ENCODE assay signal across 1 cellular context in the genomic region with DNA sequence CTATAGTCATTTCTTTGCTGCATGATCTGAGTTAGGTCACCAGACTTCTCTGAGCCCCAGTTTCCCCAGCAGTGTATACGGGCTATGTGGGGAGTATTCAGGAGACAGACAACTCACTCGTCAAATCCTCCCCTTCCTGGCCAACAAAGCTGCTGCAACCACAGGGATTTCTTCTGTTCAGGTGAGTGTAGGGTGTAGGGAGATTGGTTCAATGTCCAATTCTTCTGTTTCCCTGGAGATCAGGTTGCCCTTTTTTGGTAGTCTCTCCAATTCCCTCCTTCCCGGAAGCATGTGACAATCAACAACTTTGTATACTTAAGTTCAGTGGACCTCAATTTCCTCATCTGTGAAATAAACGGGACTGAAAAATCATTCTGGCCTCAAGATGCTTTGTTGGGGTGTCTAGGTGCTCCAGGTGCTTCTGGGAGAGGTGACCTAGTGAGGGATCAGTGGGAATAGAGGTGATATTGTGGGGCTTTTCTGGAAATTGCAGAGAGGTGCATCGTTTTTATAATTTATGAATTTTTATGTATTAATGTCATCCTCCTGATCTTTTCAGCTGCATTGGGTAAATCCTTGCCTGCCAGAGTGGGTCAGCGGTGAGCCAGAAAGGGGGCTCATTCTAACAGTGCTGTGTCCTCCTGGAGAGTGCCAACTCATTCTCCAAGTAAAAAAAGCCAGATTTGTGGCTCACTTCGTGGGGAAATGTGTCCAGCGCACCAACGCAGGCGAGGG.
A peak's percentile ranks its signal among the peaks of the same experiment; 100 is the strongest.
TF ChIP-seq lines count a peak whose summit lies in the region.

No MANE protein-coding gene starts in this region.

TF ChIP-seq in HepG2, 621 proteins besides CTCF, POLR2A, EP300 and RAD21 (continued from another document and continues in another):
- no peak; the same call in 1 of the 2 replicates for TF ChIP-seq ZC3H13 (CRISPR knock-in tag; IDR thresholded peaks at IDR 0.05)
- no peak for TF ChIP-seq ZNF367 (CRISPR knock-in tag; IDR thresholded peaks at IDR 0.05; ENCODE audit: borderline replicate concordance)
- no peak for TF ChIP-seq GPN1 (CRISPR knock-in tag; IDR thresholded peaks at IDR 0.05; ENCODE audit: borderline replicate concordance)
- TF ChIP-seq, protein P1, sequence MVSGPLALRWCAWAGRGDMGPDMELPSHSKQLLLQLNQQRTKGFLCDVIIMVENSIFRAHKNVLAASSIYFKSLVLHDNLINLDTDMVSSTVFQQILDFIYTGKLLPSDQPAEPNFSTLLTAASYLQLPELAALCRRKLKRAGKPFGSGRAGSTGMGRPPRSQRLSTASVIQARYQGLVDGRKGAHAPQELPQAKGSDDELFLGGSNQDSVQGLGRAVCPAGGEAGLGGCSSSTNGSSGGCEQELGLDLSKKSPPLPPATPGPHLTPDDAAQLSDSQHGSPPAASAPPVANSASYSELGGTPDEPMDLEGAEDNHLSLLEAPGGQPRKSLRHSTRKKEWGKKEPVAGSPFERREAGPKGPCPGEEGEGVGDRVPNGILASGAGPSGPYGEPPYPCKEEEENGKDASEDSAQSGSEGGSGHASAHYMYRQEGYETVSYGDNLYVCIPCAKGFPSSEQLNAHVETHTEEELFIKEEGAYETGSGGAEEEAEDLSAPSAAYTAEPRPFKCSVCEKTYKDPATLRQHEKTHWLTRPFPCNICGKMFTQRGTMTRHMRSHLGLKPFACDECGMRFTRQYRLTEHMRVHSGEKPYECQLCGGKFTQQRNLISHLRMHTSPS (CRISPR knock-in tag; IDR thresholded peaks at IDR 0.05; ENCODE audit: low read depth) = no peak
- peak; percentile 44 for TF ChIP-seq SMAD3 (CRISPR knock-in tag; IDR thresholded peaks at IDR 0.05)
- TF ChIP-seq STAT5B (CRISPR knock-in tag; IDR thresholded peaks at IDR 0.05) = no peak
- peak; percentile 75; the same call in 1 of the 2 replicates for TF ChIP-seq HMG20A (CRISPR knock-in tag; IDR thresholded peaks at IDR 0.05; ENCODE audit: borderline replicate concordance)
- TF ChIP-seq U2AF2 (IDR thresholded peaks at IDR 0.05; ENCODE audit: low read depth, low read length) = no peak
- TF ChIP-seq, protein P2, sequence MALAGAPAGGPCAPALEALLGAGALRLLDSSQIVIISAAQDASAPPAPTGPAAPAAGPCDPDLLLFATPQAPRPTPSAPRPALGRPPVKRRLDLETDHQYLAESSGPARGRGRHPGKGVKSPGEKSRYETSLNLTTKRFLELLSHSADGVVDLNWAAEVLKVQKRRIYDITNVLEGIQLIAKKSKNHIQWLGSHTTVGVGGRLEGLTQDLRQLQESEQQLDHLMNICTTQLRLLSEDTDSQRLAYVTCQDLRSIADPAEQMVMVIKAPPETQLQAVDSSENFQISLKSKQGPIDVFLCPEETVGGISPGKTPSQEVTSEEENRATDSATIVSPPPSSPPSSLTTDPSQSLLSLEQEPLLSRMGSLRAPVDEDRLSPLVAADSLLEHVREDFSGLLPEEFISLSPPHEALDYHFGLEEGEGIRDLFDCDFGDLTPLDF (CRISPR knock-in tag; IDR thresholded peaks at IDR 0.05) = no peak
- no peak for TF ChIP-seq AGO1 (IDR thresholded peaks at IDR 0.05; ENCODE audit: low read depth, low read length, poor library complexity, severe bottlenecking)
- no peak for TF ChIP-seq MTF2 (CRISPR knock-in tag; IDR thresholded peaks at IDR 0.05; ENCODE audit: borderline replicate concordance)
- TF ChIP-seq FOSL2 (CRISPR knock-in tag; IDR thresholded peaks at IDR 0.05) = peak; percentile 39; the same call in 1 of the 2 replicates
- no peak for TF ChIP-seq HOXA9 (CRISPR knock-in tag; IDR thresholded peaks at IDR 0.05; ENCODE audit: borderline replicate concordance)
- TF ChIP-seq NR1H2 (CRISPR knock-in tag; IDR thresholded peaks at IDR 0.05; ENCODE audit: borderline replicate concordance, low read depth) = no peak
- TF ChIP-seq, protein P3, sequence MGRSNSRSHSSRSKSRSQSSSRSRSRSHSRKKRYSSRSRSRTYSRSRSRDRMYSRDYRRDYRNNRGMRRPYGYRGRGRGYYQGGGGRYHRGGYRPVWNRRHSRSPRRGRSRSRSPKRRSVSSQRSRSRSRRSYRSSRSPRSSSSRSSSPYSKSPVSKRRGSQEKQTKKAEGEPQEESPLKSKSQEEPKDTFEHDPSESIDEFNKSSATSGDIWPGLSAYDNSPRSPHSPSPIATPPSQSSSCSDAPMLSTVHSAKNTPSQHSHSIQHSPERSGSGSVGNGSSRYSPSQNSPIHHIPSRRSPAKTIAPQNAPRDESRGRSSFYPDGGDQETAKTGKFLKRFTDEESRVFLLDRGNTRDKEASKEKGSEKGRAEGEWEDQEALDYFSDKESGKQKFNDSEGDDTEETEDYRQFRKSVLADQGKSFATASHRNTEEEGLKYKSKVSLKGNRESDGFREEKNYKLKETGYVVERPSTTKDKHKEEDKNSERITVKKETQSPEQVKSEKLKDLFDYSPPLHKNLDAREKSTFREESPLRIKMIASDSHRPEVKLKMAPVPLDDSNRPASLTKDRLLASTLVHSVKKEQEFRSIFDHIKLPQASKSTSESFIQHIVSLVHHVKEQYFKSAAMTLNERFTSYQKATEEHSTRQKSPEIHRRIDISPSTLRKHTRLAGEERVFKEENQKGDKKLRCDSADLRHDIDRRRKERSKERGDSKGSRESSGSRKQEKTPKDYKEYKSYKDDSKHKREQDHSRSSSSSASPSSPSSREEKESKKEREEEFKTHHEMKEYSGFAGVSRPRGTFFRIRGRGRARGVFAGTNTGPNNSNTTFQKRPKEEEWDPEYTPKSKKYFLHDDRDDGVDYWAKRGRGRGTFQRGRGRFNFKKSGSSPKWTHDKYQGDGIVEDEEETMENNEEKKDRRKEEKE (IDR thresholded peaks at IDR 0.05) = no peak
- 0 out of 2 replicates have a peak, but pooled peaks have one; percentile 22 for TF ChIP-seq NFE2 (CRISPR knock-in tag; IDR thresholded peaks at IDR 0.05)
- no peak; the same call in 1 of the 2 replicates for TF ChIP-seq ZNF510 (CRISPR knock-in tag; IDR thresholded peaks at IDR 0.05; ENCODE audit: low read depth)
- no peak for TF ChIP-seq ZBTB38 (CRISPR knock-in tag; IDR thresholded peaks at IDR 0.05)
- TF ChIP-seq ZNF331 (CRISPR knock-in tag; IDR thresholded peaks at IDR 0.05) = peak; percentile 68; the same call in 1 of the 2 replicates
- TF ChIP-seq, protein P4, sequence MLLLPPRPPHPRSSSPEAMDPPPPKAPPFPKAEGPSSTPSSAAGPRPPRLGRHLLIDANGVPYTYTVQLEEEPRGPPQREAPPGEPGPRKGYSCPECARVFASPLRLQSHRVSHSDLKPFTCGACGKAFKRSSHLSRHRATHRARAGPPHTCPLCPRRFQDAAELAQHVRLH (CRISPR knock-in tag; IDR thresholded peaks at IDR 0.05; ENCODE audit: borderline replicate concordance, low read depth) = peak; percentile 5; the same call in 1 of the 2 replicates
- TF ChIP-seq, protein P5, sequence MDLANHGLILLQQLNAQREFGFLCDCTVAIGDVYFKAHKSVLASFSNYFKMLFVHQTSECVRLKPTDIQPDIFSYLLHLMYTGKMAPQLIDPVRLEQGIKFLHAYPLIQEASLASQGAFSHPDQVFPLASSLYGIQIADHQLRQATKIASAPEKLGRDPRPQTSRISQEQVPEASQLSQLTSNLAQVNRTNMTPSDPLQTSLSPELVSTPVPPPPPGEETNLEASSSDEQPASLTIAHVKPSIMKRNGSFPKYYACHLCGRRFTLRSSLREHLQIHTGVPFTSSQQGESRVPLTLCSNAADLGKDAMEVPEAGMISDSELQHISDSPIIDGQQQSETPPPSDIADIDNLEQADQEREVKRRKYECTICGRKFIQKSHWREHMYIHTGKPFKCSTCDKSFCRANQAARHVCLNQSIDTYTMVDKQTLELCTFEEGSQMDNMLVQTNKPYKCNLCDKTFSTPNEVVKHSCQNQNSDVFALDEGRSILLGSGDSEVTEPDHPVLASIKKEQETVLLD (CRISPR knock-in tag; IDR thresholded peaks at IDR 0.05; ENCODE audit: low read depth) = no peak
- TF ChIP-seq, protein P6, sequence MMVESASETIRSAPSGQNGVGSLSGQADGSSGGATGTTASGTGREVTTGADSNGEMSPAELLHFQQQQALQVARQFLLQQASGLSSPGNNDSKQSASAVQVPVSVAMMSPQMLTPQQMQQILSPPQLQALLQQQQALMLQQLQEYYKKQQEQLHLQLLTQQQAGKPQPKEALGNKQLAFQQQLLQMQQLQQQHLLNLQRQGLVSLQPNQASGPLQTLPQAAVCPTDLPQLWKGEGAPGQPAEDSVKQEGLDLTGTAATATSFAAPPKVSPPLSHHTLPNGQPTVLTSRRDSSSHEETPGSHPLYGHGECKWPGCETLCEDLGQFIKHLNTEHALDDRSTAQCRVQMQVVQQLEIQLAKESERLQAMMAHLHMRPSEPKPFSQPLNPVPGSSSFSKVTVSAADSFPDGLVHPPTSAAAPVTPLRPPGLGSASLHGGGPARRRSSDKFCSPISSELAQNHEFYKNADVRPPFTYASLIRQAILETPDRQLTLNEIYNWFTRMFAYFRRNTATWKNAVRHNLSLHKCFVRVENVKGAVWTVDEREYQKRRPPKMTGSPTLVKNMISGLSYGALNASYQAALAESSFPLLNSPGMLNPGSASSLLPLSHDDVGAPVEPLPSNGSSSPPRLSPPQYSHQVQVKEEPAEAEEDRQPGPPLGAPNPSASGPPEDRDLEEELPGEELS (CRISPR knock-in tag; IDR thresholded peaks at IDR 0.05) = peak; percentile 74
- TF ChIP-seq, protein P7, sequence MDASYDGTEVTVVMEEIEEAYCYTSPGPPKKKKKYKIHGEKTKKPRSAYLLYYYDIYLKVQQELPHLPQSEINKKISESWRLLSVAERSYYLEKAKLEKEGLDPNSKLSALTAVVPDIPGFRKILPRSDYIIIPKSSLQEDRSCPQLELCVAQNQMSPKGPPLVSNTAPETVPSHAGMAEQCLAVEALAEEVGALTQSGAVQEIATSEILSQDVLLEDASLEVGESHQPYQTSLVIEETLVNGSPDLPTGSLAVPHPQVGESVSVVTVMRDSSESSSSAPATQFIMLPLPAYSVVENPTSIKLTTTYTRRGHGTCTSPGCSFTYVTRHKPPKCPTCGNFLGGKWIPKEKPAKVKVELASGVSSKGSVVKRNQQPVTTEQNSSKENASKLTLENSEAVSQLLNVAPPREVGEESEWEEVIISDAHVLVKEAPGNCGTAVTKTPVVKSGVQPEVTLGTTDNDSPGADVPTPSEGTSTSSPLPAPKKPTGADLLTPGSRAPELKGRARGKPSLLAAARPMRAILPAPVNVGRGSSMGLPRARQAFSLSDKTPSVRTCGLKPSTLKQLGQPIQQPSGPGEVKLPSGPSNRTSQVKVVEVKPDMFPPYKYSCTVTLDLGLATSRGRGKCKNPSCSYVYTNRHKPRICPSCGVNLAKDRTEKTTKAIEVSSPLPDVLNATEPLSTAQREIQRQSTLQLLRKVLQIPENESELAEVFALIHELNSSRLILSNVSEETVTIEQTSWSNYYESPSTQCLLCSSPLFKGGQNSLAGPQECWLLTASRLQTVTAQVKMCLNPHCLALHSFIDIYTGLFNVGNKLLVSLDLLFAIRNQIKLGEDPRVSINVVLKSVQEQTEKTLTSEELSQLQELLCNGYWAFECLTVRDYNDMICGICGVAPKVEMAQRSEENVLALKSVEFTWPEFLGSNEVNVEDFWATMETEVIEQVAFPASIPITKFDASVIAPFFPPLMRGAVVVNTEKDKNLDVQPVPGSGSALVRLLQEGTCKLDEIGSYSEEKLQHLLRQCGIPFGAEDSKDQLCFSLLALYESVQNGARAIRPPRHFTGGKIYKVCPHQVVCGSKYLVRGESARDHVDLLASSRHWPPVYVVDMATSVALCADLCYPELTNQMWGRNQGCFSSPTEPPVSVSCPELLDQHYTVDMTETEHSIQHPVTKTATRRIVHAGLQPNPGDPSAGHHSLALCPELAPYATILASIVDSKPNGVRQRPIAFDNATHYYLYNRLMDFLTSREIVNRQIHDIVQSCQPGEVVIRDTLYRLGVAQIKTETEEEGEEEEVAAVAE (CRISPR knock-in tag; IDR thresholded peaks at IDR 0.05; ENCODE audit: borderline replicate concordance) = 0 out of 2 replicates have a peak, but pooled peaks have one; percentile 49
- TF ChIP-seq, protein P8, sequence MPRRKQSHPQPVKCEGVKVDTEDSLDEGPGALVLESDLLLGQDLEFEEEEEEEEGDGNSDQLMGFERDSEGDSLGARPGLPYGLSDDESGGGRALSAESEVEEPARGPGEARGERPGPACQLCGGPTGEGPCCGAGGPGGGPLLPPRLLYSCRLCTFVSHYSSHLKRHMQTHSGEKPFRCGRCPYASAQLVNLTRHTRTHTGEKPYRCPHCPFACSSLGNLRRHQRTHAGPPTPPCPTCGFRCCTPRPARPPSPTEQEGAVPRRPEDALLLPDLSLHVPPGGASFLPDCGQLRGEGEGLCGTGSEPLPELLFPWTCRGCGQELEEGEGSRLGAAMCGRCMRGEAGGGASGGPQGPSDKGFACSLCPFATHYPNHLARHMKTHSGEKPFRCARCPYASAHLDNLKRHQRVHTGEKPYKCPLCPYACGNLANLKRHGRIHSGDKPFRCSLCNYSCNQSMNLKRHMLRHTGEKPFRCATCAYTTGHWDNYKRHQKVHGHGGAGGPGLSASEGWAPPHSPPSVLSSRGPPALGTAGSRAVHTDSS (CRISPR knock-in tag; conservative IDR thresholded peaks at IDR 0.05) = no peak
- TF ChIP-seq, protein P9, sequence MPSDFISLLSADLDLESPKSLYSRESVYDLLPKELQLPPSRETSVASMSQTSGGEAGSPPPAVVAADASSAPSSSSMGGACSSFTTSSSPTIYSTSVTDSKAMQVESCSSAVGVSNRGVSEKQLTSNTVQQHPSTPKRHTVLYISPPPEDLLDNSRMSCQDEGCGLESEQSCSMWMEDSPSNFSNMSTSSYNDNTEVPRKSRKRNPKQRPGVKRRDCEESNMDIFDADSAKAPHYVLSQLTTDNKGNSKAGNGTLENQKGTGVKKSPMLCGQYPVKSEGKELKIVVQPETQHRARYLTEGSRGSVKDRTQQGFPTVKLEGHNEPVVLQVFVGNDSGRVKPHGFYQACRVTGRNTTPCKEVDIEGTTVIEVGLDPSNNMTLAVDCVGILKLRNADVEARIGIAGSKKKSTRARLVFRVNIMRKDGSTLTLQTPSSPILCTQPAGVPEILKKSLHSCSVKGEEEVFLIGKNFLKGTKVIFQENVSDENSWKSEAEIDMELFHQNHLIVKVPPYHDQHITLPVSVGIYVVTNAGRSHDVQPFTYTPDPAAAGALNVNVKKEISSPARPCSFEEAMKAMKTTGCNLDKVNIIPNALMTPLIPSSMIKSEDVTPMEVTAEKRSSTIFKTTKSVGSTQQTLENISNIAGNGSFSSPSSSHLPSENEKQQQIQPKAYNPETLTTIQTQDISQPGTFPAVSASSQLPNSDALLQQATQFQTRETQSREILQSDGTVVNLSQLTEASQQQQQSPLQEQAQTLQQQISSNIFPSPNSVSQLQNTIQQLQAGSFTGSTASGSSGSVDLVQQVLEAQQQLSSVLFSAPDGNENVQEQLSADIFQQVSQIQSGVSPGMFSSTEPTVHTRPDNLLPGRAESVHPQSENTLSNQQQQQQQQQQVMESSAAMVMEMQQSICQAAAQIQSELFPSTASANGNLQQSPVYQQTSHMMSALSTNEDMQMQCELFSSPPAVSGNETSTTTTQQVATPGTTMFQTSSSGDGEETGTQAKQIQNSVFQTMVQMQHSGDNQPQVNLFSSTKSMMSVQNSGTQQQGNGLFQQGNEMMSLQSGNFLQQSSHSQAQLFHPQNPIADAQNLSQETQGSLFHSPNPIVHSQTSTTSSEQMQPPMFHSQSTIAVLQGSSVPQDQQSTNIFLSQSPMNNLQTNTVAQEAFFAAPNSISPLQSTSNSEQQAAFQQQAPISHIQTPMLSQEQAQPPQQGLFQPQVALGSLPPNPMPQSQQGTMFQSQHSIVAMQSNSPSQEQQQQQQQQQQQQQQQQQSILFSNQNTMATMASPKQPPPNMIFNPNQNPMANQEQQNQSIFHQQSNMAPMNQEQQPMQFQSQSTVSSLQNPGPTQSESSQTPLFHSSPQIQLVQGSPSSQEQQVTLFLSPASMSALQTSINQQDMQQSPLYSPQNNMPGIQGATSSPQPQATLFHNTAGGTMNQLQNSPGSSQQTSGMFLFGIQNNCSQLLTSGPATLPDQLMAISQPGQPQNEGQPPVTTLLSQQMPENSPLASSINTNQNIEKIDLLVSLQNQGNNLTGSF (CRISPR knock-in tag; IDR thresholded peaks at IDR 0.05) = no peak
- TF ChIP-seq ZNF274 (CRISPR knock-in tag; IDR thresholded peaks at IDR 0.05) = no peak
- no peak for TF ChIP-seq ZNF101 (CRISPR knock-in tag; IDR thresholded peaks at IDR 0.05; ENCODE audit: borderline replicate concordance, low read depth)
- TF ChIP-seq ZNF720 (CRISPR knock-in tag; IDR thresholded peaks at IDR 0.05) = no peak
- no peak for TF ChIP-seq NFE2L1 (CRISPR knock-in tag; IDR thresholded peaks at IDR 0.05; ENCODE audit: borderline replicate concordance)
- no peak for TF ChIP-seq PAWR (CRISPR knock-in tag; IDR thresholded peaks at IDR 0.05; ENCODE audit: borderline replicate concordance)
- no peak for TF ChIP-seq ZNF10 (CRISPR knock-in tag; IDR thresholded peaks at IDR 0.05; ENCODE audit: borderline replicate concordance, low read depth)
